ENCODE assay signal across 19 cellular contexts in genomic region chr18:43507842-43508481, GRCh38.
"Had no signal": no experiment of that assay in that cellular context is flagged by ENCODE, and none has a peak within 500 bp of the region (broad histone marks: within the 10 kb centered on the region; RNA-seq: fewer than 3 reads in every experiment).

No MANE protein-coding gene starts in this region.

- H3K27ac ChIP-seq: dorsolateral prefrontal cortex, gastrocnemius medialis, lower lobe of right lung, prostate gland, right atrium auricular region, testis, tibial artery had no signal

- H3K4me1 ChIP-seq: gastrocnemius medialis, lower lobe of right lung, prostate gland, right atrium auricular region, testis, tibial artery had no signal

- FAIRE-seq: keratinocyte had no signal

- H3K4me3 ChIP-seq: dorsolateral prefrontal cortex, gastrocnemius medialis, lower lobe of right lung, prostate gland, right atrium auricular region, testis, tibial artery had no signal

- H3K36me3 ChIP-seq: gastrocnemius medialis, lower lobe of right lung, prostate gland, right atrium auricular region, tibial artery had no signal

- DNase-seq: dorsolateral prefrontal cortex; effector CD4-positive, alpha-beta T cell; foreskin fibroblast; gastrocnemius medialis; head of caudate nucleus; left ventricle myocardium superior; lower lobe of right lung; naive B cell; nucleus accumbens; stimulated activated CD4-positive, alpha-beta T cell treated with anti-CD3 and anti-CD28 coated beads, Interleukin-4, amount 100 ng/mL, for 4 hours; stimulated activated naive CD8-positive, alpha-beta T cell treated with anti-CD3 and anti-CD28 coated beads, Interleukin-15, Interleukin-2, amounts not matched to agents 100 U/mL and 50 U/mL, for 24 hours; substantia nigra; testis; tibial artery had no signal

- H3K9me3 ChIP-seq: gastrocnemius medialis, prostate gland, testis had no signal

- H3K27me3 ChIP-seq: dorsolateral prefrontal cortex, gastrocnemius medialis, right atrium auricular region, testis, tibial artery had no signal

- ATAC-seq: gastrocnemius medialis; left ventricle myocardium superior; lower lobe of right lung; sciatic nerve; stimulated activated memory B cell treated with anti-CD40 and anti-IgM and Interleukin-4, amounts not matched to agents 10 μg/mL and 1 μg/mL and 100 μg/mL, for 72 hours; stimulated activated naive CD8-positive, alpha-beta T cell treated with anti-CD3 and anti-CD28 coated beads, Interleukin-15, Interleukin-2, amounts not matched to agents 100 U/mL and 50 U/mL, for 24 hours had no signal
